ENCODE assay signal across 9 cellular contexts in the genomic region with DNA sequence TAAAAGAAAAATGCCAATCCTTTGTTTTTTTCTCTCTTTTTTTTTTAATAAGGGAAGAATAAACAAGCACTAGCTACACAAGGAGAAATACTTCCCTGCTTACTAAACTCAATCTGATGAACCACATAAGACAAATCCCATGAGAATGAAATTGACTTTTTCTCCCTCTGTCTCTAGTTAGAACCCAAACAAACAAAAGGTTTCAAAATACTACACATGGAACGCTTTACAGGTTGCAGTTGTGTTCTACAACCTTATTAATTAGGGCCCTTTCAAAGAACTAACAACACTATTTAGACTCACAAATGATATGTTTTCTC.
A peak's percentile ranks its signal among the peaks of the same experiment; 100 is the strongest.
DNase-seq lines count a peak whose midpoint lies in the region; TF ChIP-seq lines count a peak whose summit lies in the region.
"Had no signal": no experiment of that assay in that cellular context is flagged by ENCODE, and none has a peak within 500 bp of the region (broad histone marks: within the 10 kb centered on the region; RNA-seq: fewer than 3 reads in every experiment).

No MANE protein-coding gene starts in this region.

- H3K27ac ChIP-seq in RWPE1 (peak overlapping the region; percentile 100), rectal smooth muscle tissue (ENCODE audit: low read depth, low read length) (peak overlapping the region; percentile 78)

- no peaks in the 10 kb centered on the region for H3K36me3 ChIP-seq in ES-I3 (ENCODE audit: insufficient read depth, low read length)
- no peaks in the 10 kb centered on the region for H3K36me3 ChIP-seq in rectal smooth muscle tissue (ENCODE audit: control insufficient read depth, insufficient read depth, low read length)

- H3K27me3 ChIP-seq in rectal smooth muscle tissue (ENCODE audit: control insufficient read depth, insufficient read depth, low read length): no peaks in the 10 kb centered on the region

- TF ChIP-seq CTCF in RWPE1 (conservative IDR thresholded peaks at IDR 0.05; ENCODE audit: low read depth) (no peak), fibroblast of pulmonary artery (IDR thresholded peaks at IDR 0.05; ENCODE audit: low read length, missing control alignments) (no peak)

- peak overlapping the region; percentile 76 for H3K4me3 ChIP-seq in fibroblast of pulmonary artery (replicated peaks; ENCODE audit: low read depth, low read length)
- peak overlapping the region; percentile 62 for H3K4me3 ChIP-seq in rectal smooth muscle tissue (ENCODE audit: low read length)

- peak overlapping the region; percentile 30; the same call in 1 of the 2 replicates for H3K9ac ChIP-seq in ES-I3 (ENCODE audit: low read depth, low read length)
- H3K9ac ChIP-seq in rectal smooth muscle tissue (ENCODE audit: low read length): no peak overlapping the region

- H3K9me3 ChIP-seq in ES-I3 (ENCODE audit: control insufficient read depth, insufficient read depth, low read length): no peaks in the 10 kb centered on the region

- no peaks in the 10 kb centered on the region for H3K4me1 ChIP-seq in ES-I3 (ENCODE audit: insufficient read depth, low read length)
- H3K4me1 ChIP-seq in rectal smooth muscle tissue (ENCODE audit: control insufficient read depth, insufficient read depth, low read length): peaks cover 10% of the 10 kb centered on the region

- POLR2A ChIA-PET in RWPE1 (lab: Yijun Ruan, JAX; ENCODE audit: low non-redundant PET): interaction anchor here (1.1 kb wide), 1 partner anchor 22 kb away, joined by 3 read pairs; no protein-coding TSS in a partner anchor

- no peak for DNase-seq in RWPE1 (ENCODE audit: low spot score)
- DNase-seq in fibroblast of pulmonary artery (ENCODE audit: low read depth): peak; percentile 42
- DNase-seq in dermis blood vessel endothelial cell: no peak
- no peak for DNase-seq in stimulated activated CD4-positive, alpha-beta T cell treated with anti-CD3 and anti-CD28 coated beads, Interleukin-4, amount 100 ng/mL, for 24 hours
- DNase-seq in UCSD-AML1 (lab: John Stamatoyannopoulos, UW; ENCODE audit: unreplicated experiment): no peak
- DNase-seq in C1 segment of cervical spinal cord (lab: John Stamatoyannopoulos, UW): no peak
- DNase-seq: activated CD8-positive, alpha-beta memory T cell treated with anti-CD3 and anti-CD28 coated beads, Interleukin-2, amount 10 ng/mL, durations not matched to agents 7 days and 5 days had no signal

- CTCF ChIA-PET in RWPE1 (lab: Yijun Ruan, JAX): interaction anchor here (0.5 to 1.6 kb wide), 3 partner anchors 14 to 1004 kb away, joined by 4 to 7 read pairs (median 4); no protein-coding TSS in a partner anchor
